ENCODE assay signal across 10 cellular contexts in genomic region chr1:89996415-89997110, GRCh38. TPM values are rescaled to one million over a fixed set of nuclear protein-coding genes. Genes with fewer than 3 reads are reported as not detected.
DNase-seq lines count a peak whose midpoint lies in the region; ATAC-seq and TF ChIP-seq lines count a peak whose summit lies in the region.
"Had no signal": no experiment of that assay in that cellular context is flagged by ENCODE, and none has a peak within 500 bp of the region (broad histone marks: within the 10 kb centered on the region; RNA-seq: fewer than 3 reads in every experiment).

No MANE protein-coding gene starts in this region.

- peaks cover 58% of the 10 kb centered on the region for H3K4me1 Mint-ChIP-seq in CD4-positive, alpha-beta T cell (ENCODE audit: low read depth)
- H3K4me1 Mint-ChIP-seq in endodermal cell = peaks cover 22% of the 10 kb centered on the region
- peaks cover 33% of the 10 kb centered on the region for H3K4me1 Mint-ChIP-seq in osteocyte (ENCODE audit: unreplicated experiment)

- CTCF ChIA-PET in CD4-positive, alpha-beta T cell (lab: Charles Lee) = no interaction called here

- no peaks in the 10 kb centered on the region for H3K27me3 Mint-ChIP-seq in CD4-positive, alpha-beta T cell
- H3K27me3 Mint-ChIP-seq in endodermal cell (ENCODE audit: insufficient read depth) (no peaks in the 10 kb centered on the region), osteocyte (ENCODE audit: unreplicated experiment) (peaks cover 4% of the 10 kb centered on the region)

- peaks cover 35% of the 10 kb centered on the region for H3K36me3 ChIP-seq in endodermal cell (ENCODE audit: control insufficient read depth, insufficient read depth, low read length)

- in situ Hi-C loops in KBM-7 (cut with MboI; ENCODE audit: low pct_unique_long_range_greater_than_20kb, low sequenced_read_pairs) = no loop called here

- no peak for TF ChIP-seq CTCF in CD4-positive, alpha-beta T cell (IDR thresholded peaks at IDR 0.05)
- TF ChIP-seq CTCF in NB4 (IDR thresholded peaks at IDR 0.05; ENCODE audit: low read depth, low read length) (no peak), endodermal cell (conservative IDR thresholded peaks at IDR 0.05) (no peak), osteocyte (IDR thresholded peaks at IDR 0.05) (no peak)

- POLR2A ChIA-PET in CD4-positive, alpha-beta T cell (lab: Charles Lee) = interaction anchor here (1.0 kb wide), 1 partner anchor 175 kb away, joined by 3 read pairs; the partner anchor contains the start of gene LRRC8D

- no peaks in the 10 kb centered on the region for H3K27me3 ChIP-seq in CD4-positive, alpha-beta T cell (ENCODE audit: control insufficient read depth, insufficient read depth, low read length)
- no peaks in the 10 kb centered on the region for H3K27me3 ChIP-seq in endodermal cell (ENCODE audit: control insufficient read depth, insufficient read depth, low read length, poor library complexity, severe bottlenecking)

- no peak overlapping the region for H3K27ac ChIP-seq in CD4-positive, alpha-beta T cell (ENCODE audit: low read depth, low read length)
- no peak overlapping the region for H3K27ac ChIP-seq in endodermal cell (ENCODE audit: low read depth, low read length)

- no peak for ATAC-seq in CD4-positive, alpha-beta T cell (ENCODE audit: poor library complexity)
- no peak for ATAC-seq in HG02970 (IDR thresholded peaks at IDR 0.05; ENCODE audit: low FRiP score, unreplicated experiment)

- peak overlapping the region; percentile 98 for H3K4me3 Mint-ChIP-seq in CD4-positive, alpha-beta T cell
- H3K4me3 Mint-ChIP-seq in endodermal cell (peak overlapping the region; percentile 95), osteocyte (ENCODE audit: unreplicated experiment) (peak overlapping the region; percentile 99)

- no peaks in the 10 kb centered on the region for H3K9me3 Mint-ChIP-seq in CD4-positive, alpha-beta T cell
- H3K9me3 Mint-ChIP-seq in endodermal cell (no peaks in the 10 kb centered on the region), osteocyte (ENCODE audit: unreplicated experiment) (no peaks in the 10 kb centered on the region)

- H3K4me1 ChIP-seq in endodermal cell (ENCODE audit: control insufficient read depth, insufficient read depth, low read length) = no peaks in the 10 kb centered on the region

- DNase-seq in CD4-positive, alpha-beta T cell = no peak
- DNase-seq in NB4 (ENCODE audit: low read depth) (no peak), endodermal cell (no peak), osteocyte (ENCODE audit: extremely low spot score, unreplicated experiment) (no peak), islet precursor cell (no peak), KBM-7 (no peak)
- no peak for DNase-seq in activated CD8-positive, alpha-beta memory T cell treated with anti-CD3 and anti-CD28 coated beads, Interleukin-2, amount 50 U/mL, for 4 hours
- DNase-seq: cortex of kidney, NCI-H187 had no signal

- 29 to 66% methylated on average over 1 to 9 of the region's 9 CpGs for WGBS in endodermal cell (ENCODE audit: insufficient coverage in 1 of 2, insufficient read length in 1 of 2), 2 experiments

- H3K27ac Mint-ChIP-seq in CD4-positive, alpha-beta T cell = peak overlapping the region; percentile 95
- peak overlapping the region; percentile 59 for H3K27ac Mint-ChIP-seq in endodermal cell
- peak overlapping the region; percentile 98 for H3K27ac Mint-ChIP-seq in osteocyte (ENCODE audit: unreplicated experiment)

- H3K4me3 ChIP-seq in NB4 (ENCODE audit: low read depth, low read length) (peak overlapping the region; percentile 84), endodermal cell (ENCODE audit: low read length) (peak overlapping the region; percentile 100)

- TF ChIP-seq POLR2A in NB4 (IDR thresholded peaks at IDR 0.05; ENCODE audit: extremely low read depth, insufficient read length) = no peak

- intact Hi-C loops in CD4-positive, alpha-beta T cell (cut with DNase I, micrococcal nuclease) = loop anchor here in 1 of 2 experiments (10.0 kb wide), 1 partner anchor 1312 kb away; the partner anchor contains the start of gene PKN2

- peaks cover 40% of the 10 kb centered on the region for H3K36me3 Mint-ChIP-seq in CD4-positive, alpha-beta T cell (ENCODE audit: low read depth)
- peaks cover 21% of the 10 kb centered on the region for H3K36me3 Mint-ChIP-seq in endodermal cell (ENCODE audit: low read depth)
- peaks cover 19% of the 10 kb centered on the region for H3K36me3 Mint-ChIP-seq in osteocyte (ENCODE audit: unreplicated experiment)

- H3K9ac ChIP-seq in endodermal cell (ENCODE audit: extremely low read depth, low read length, poor library complexity, severe bottlenecking) = peak overlapping the region; percentile 97

- H3K9me3 ChIP-seq in CD4-positive, alpha-beta T cell (ENCODE audit: control insufficient read depth, low read length) = no peaks in the 10 kb centered on the region
- no peaks in the 10 kb centered on the region for H3K9me3 ChIP-seq in endodermal cell (ENCODE audit: control insufficient read depth, low read length)

RNA-seq across cellular contexts. Expression of gene ZNF326, which starts 1.7 kb away (rescaled TPM):
- total RNA-seq in CD4-positive, alpha-beta T cell = 10 to 100 TPM; 56.2 to 58.7 TPM
- total RNA-seq in endodermal cell (10 to 100 TPM; 31.0 to 36.4 TPM), osteocyte (28.3 and 33.4 TPM in 2 replicates)
- polyA plus RNA-seq in endodermal cell (2013, experiment 1 of 2) = 27.8 TPM
- polyA plus RNA-seq in endodermal cell (2013, experiment 2 of 2) = 28.0 TPM
